18 cellular contexts compared by ENCODE assay signal in the genomic region with DNA sequence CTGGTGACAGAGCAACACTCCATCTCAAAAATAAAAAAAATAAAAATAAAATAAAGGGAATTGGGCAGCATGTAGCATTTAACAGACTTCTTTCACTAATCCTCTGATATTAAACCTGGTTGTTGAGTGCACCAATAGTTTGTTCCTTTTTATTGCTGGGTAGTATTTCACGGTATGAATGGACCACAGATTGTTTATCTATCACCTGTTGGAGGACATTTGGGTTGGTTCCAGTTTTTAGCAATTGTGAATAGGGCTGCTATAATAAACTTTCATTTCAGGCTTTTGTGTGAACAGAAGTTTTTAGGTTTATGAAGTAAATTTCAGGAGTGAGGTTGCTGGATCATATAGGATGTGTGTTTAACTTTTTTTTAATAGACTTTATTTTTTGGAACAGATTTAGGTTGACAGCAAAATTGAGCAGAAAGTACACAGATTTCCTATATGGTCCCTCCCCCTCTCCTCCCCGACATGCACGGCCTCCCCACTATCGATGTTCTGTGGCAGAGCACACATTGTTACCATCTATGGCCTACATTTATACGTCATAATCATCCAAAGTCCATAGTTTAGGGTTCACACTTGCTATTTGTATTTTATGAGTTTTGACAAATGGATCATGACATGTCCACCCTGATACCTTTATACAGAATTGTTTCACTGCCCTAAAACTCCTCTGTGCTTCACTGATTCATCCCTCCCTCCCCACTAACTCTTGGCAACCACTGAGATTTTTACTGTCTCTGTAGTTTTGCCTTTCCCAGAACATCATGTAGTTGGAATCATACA.
"Had no signal": no experiment of that assay in that cellular context is flagged by ENCODE, and none has a peak within 500 bp of the region (broad histone marks: within the 10 kb centered on the region; RNA-seq: fewer than 3 reads in every experiment).

No MANE protein-coding gene starts in this region.

- H3K4me3 Mint-ChIP-seq: endodermal cell; natural killer cell; neural crest cell; stimulated activated memory B cell treated with anti-CD40 and anti-IgM and Interleukin-4, amounts not matched to agents 10 μg/mL and 1 μg/mL and 100 μg/mL, for 72 hours; stimulated activated naive CD8-positive, alpha-beta T cell treated with anti-CD3 and anti-CD28 coated beads, Interleukin-15, Interleukin-2, amounts not matched to agents 100 ng/mL and 50 ng/mL, for 24 hours had no signal

- H3K4me1 Mint-ChIP-seq: endodermal cell, natural killer cell, neural crest cell had no signal

- H3K9me3 ChIP-seq: vagina had no signal

- DNase-seq: effector CD4-positive, alpha-beta T cell; endodermal cell; gastrocnemius medialis; heart right ventricle; islet precursor cell; left ventricle myocardium inferior; mesendoderm; natural killer cell; stimulated activated CD4-positive, alpha-beta T cell treated with anti-CD3 and anti-CD28 coated beads, Interleukin-2, amount 100 ng/mL, for 48 hours; tibial artery; upper lobe of right lung had no signal

- H3K27ac ChIP-seq: gastrocnemius medialis, heart right ventricle, left ventricle myocardium inferior, right atrium auricular region, tibial artery, upper lobe of right lung, vagina had no signal

- H3K27me3 ChIP-seq: gastrocnemius medialis, heart right ventricle, right atrium auricular region, upper lobe of right lung, vagina had no signal

- H3K4me2 ChIP-seq: smooth muscle cell had no signal

- FAIRE-seq: endothelial cell of umbilical vein had no signal

- H3K4me1 ChIP-seq: gastrocnemius medialis, heart right ventricle, left ventricle myocardium inferior, right atrium auricular region, tibial artery, upper lobe of right lung, vagina had no signal

- H3K36me3 Mint-ChIP-seq: stimulated activated memory B cell treated with anti-CD40 and anti-IgM and Interleukin-4, amounts not matched to agents 10 μg/mL and 1 μg/mL and 100 μg/mL, for 72 hours had no signal

- H3K27ac Mint-ChIP-seq: endodermal cell; natural killer cell; stimulated activated memory B cell treated with anti-CD40 and anti-IgM and Interleukin-4, amounts not matched to agents 10 μg/mL and 1 μg/mL and 100 μg/mL, for 72 hours; stimulated activated naive CD8-positive, alpha-beta T cell treated with anti-CD3 and anti-CD28 coated beads, Interleukin-15, Interleukin-2, amounts not matched to agents 100 ng/mL and 50 ng/mL, for 24 hours had no signal

- H3K4me3 ChIP-seq: gastrocnemius medialis, heart right ventricle, left ventricle myocardium inferior, right atrium auricular region, smooth muscle cell, tibial artery, upper lobe of right lung, vagina had no signal

- ATAC-seq: gastrocnemius medialis; heart right ventricle; natural killer cell; stimulated activated memory B cell treated with anti-CD40 and anti-IgM and Interleukin-4, amounts not matched to agents 10 μg/mL and 1 μg/mL and 100 μg/mL, for 72 hours; upper lobe of right lung had no signal

- H3K36me3 ChIP-seq: gastrocnemius medialis, heart right ventricle, left ventricle myocardium inferior, right atrium auricular region, tibial artery, upper lobe of right lung, vagina had no signal
